In the genomic region with DNA sequence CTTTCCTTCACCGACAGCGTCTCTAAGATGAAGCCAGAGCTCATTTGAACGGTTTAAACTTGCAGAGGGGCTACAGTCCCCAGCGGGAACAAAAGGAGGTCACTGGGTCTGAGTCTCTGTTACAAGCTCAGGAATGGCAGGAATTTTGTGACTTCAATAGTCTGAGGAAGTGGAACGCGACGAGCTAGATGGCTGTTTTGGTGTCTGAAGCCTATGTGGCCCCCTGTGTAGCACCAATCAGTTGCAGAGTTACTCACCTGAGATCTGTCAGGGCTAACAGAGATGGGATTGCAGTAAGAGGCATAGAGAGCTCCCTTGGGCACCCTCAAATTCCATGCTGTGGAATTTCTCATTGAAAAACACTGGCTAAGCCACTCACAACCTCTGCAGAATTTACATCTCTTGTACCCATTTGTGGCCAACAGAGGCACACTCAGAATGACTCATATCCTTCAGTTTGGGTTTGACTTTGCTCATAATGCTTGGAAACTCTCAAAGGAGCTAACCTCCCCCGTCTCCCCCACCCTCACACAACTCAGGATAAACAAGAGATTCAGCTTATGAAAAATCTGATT, we compare ENCODE assay signal across 9 cellular contexts. TPM values are rescaled to one million over a fixed set of nuclear protein-coding genes. Genes with fewer than 3 reads are reported as not detected.
DNase-seq lines count a peak whose midpoint lies in the region; ATAC-seq and TF ChIP-seq lines count a peak whose summit lies in the region.
"Had no signal": no experiment of that assay in that cellular context is flagged by ENCODE, and none has a peak within 500 bp of the region (broad histone marks: within the 10 kb centered on the region; RNA-seq: fewer than 3 reads in every experiment).

No MANE protein-coding gene starts in this region.

- peak overlapping the region; percentile 65 for H2AFZ ChIP-seq in GM23248

- no peak overlapping the region for H3K9ac ChIP-seq in GM23248

- H4K20me1 ChIP-seq in GM23248 (ENCODE audit: insufficient read depth) = no peaks in the 10 kb centered on the region

- H3K79me2 ChIP-seq in GM23248 (ENCODE audit: insufficient read depth) = no peaks in the 10 kb centered on the region

- H3K4me3 ChIP-seq in GM23248 (no peak overlapping the region), SJSA1 (peak overlapping the region; percentile 11)

- no peaks in the 10 kb centered on the region for H3K27me3 Mint-ChIP-seq in endothelial cell (ENCODE audit: unreplicated experiment)

- H3K9me3 ChIP-seq in GM23248 (ENCODE audit: low read depth) (no peaks in the 10 kb centered on the region), SJSA1 (replicated peaks) (no peaks in the 10 kb centered on the region)

- H3K27me3 ChIP-seq in GM23248 (replicated peaks; ENCODE audit: insufficient read depth) = no peaks in the 10 kb centered on the region
- H3K27me3 ChIP-seq in SJSA1 (replicated peaks) = no peaks in the 10 kb centered on the region

- H3K27ac Mint-ChIP-seq in endothelial cell (ENCODE audit: unreplicated experiment) = peak overlapping the region; percentile 87

- no peaks in the 10 kb centered on the region for H3K36me3 Mint-ChIP-seq in endothelial cell (ENCODE audit: low read depth, unreplicated experiment)

- no peak for ATAC-seq in GM18517 (IDR thresholded peaks at IDR 0.05; ENCODE audit: unreplicated experiment)

- no peaks in the 10 kb centered on the region for H3K9me2 ChIP-seq in GM23248 (ENCODE audit: insufficient read depth)

- no peaks in the 10 kb centered on the region for H3K9me3 Mint-ChIP-seq in endothelial cell (ENCODE audit: unreplicated experiment)

- H3K27ac ChIP-seq in GM23248 (no peak overlapping the region), SJSA1 (peak overlapping the region; percentile 88)

- DNase-seq in GM23248 = peak; percentile 43
- DNase-seq in SJSA1 (ENCODE audit: low read depth in 1 of 2, low spot score in 2 of 2) = peak; percentile 84 to 95
- DNase-seq in endothelial cell (ENCODE audit: low spot score) = peak; percentile 16
- peak in 2 of 3 donors; percentile 27 to 35 for DNase-seq in stimulated activated CD4-positive, alpha-beta T cell treated with anti-CD3 and anti-CD28 coated beads, Interleukin-12 subunit alpha, Interleukin-12 subunit beta, amount 100 ng/mL, for 48 hours (ENCODE audit: low read depth in 2 of 3, low spot score in 1 of 3)
- no peak for DNase-seq in GM10266 (ENCODE audit: extremely low spot score)
- no peak for DNase-seq in putamen (ENCODE audit: low spot score)
- DNase-seq in ureter (ENCODE audit: low spot score) = no peak
- DNase-seq: NCI-H524 treated with DMSO at 0.1 percent for 48 hours had no signal

- H3K36me3 ChIP-seq in GM23248 (ENCODE audit: low read depth) (no peaks in the 10 kb centered on the region), SJSA1 (no peaks in the 10 kb centered on the region)

- 33 to 34% methylated on average over 8 of the region's 8 CpGs for WGBS in GM23248 (ENCODE audit: low coverage in 1 of 2, low lambda C conversion rate in 2 of 2, missing lambda C conversion rate in 2 of 2), 2 experiments

- TF ChIP-seq CTCF in endothelial cell (IDR thresholded peaks at IDR 0.05; ENCODE audit: unreplicated experiment) (no peak), GM10266 (IDR thresholded peaks at IDR 0.05; ENCODE audit: control insufficient read depth, insufficient read depth, low read depth, missing control alignments) (no peak)

- peaks cover 9% of the 10 kb centered on the region for H3K4me1 Mint-ChIP-seq in endothelial cell (ENCODE audit: unreplicated experiment)

- in situ Hi-C loops in GM23248 (cut with MboI) = loop anchor here (10.0 kb wide), 1 partner anchor 57 kb away; no protein-coding TSS in a partner anchor

- H3K4me2 ChIP-seq in GM23248 (ENCODE audit: unreplicated experiment) = peak overlapping the region; percentile 65

- H3K4me3 Mint-ChIP-seq in endothelial cell (ENCODE audit: unreplicated experiment) = no peak overlapping the region

- peaks cover 29% of the 10 kb centered on the region for H3K4me1 ChIP-seq in GM23248 (ENCODE audit: insufficient read depth)
- H3K4me1 ChIP-seq in SJSA1 (replicated peaks) = peaks cover 53% of the 10 kb centered on the region

- H3F3A ChIP-seq in GM23248 (ENCODE audit: insufficient read depth) = peaks cover 21% of the 10 kb centered on the region

RNA-seq across cellular contexts. Expression of a gene that starts 7.1 kb away (rescaled TPM):
- total RNA-seq in GM23248 (2014; rRNA removed; shearing (Covaris generic)) = not detected in 2 replicates
- polyA plus RNA-seq in GM23248 (2016; fragmentation: Nextera tagmentation; extraction: Ambion mirVana) = not detected in 2 replicates
- 0.60 and 1.6 TPM in 2 replicates for total RNA-seq in SJSA1 (2014; rRNA removed; shearing (Covaris generic))
- total RNA-seq in endothelial cell (ENCODE audit: unreplicated experiment) (0.18 TPM), ureter (not detected)

Comparison
In these comparisons a context has a peak if more than half of its experiments do, and no peak if none do; other contexts are left out.
1. DNase-seq: peak in GM23248 (single experiment), SJSA1 (2 of 2), endothelial cell (single experiment) and stimulated activated CD4-positive, alpha-beta T cell treated with anti-CD3 and anti-CD28 coated beads, Interleukin-12 subunit alpha, Interleukin-12 subunit beta, amount 100 ng/mL, for 48 hours (2 of 3); none in GM10266 (single experiment), putamen (single experiment) and ureter (single experiment).